In the genomic region with DNA sequence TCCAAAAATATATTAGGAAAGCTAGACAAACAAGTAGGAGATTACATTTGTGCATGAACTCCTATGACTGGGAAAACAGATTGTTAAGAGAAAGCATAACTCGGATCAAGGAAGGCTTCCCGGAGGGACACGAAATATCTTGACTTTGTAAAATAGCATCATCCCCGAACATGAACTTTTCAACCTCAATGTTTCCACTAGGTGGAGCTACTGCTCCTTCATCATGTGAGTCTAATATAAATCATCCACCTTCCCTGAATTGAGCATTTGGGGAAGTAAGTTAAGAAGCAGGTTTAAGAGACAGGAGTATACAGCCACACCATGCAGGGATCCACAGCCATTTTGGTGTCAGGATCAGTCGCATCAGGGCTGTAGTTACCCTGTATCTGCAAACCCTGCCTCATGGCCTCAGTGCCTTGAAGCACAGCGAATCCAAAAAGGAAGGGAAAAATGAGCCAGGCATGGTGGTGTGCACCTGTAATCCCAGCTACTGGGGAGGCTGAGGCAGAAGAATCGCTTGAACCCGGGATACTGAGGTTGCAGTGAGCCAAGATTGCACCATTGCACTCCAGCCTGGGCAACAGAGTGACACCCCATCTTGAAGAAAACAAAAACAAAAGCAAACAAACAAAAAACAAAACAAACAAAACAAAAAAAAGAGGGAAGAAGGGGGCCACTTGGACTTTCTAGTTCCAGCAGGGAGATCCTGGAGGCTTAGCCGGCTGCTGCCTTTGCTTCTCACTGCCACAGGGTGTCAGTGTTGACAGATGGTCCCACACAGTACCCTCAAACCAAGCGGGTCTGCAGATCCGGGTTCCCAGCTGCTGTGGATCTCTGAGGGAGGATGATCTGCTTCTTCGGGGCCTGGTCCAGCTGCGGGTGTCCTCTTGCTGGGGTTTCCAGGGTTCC, we compare ENCODE assay signal across 9 cellular contexts. TPM values are rescaled to one million over a fixed set of nuclear protein-coding genes. Genes with fewer than 3 reads are reported as not detected.
DNase-seq lines count a peak whose midpoint lies in the region; ATAC-seq, FAIRE-seq and TF ChIP-seq lines count a peak whose summit lies in the region.
"Not testable (repeated sequence)": the region's sequence is repeated elsewhere in the genome, so short reads cannot be mapped to it uniquely, and the experiment has no call there.
"Had no signal": no experiment of that assay in that cellular context is flagged by ENCODE, and none has a peak within 500 bp of the region (broad histone marks: within the 10 kb centered on the region; RNA-seq: fewer than 3 reads in every experiment).

No MANE protein-coding gene starts in this region.

- not testable (repeated sequence) for H2BK15ac ChIP-seq in mesenchymal stem cell (ENCODE audit: low read depth, poor library complexity, severe bottlenecking)

- RAD21 ChIA-PET in GM12878 (lab: Charles Lee; ENCODE audit: unreplicated experiment): interaction anchor here (1.0 to 1.5 kb wide), 2 partner anchors 62 to 141 kb away, joined by 3 read pairs; no protein-coding TSS in a partner anchor

- in situ Hi-C loops in GM12878 (cut with MboI): not testable (repeated sequence)

- 6% methylated on average over 13 of the region's 13 CpGs for WGBS in GM12878 (ENCODE audit: insufficient coverage, insufficient replicate concordance, low lambda C conversion rate, missing lambda C conversion rate)
- WGBS in mesenchymal stem cell: 49% methylated on average over 11 of the region's 13 CpGs

- not testable (repeated sequence) for H3K18ac ChIP-seq in mesenchymal stem cell (ENCODE audit: low read depth in 1 of 2, low read length in 2 of 2)

- peaks cover 30% of the 10 kb centered on the region for H3K27me3 Mint-ChIP-seq in CD4-positive, CD25-positive, alpha-beta regulatory T cell
- H3K27me3 Mint-ChIP-seq in T-cell; stimulated activated naive CD8-positive, alpha-beta T cell treated with anti-CD3 and anti-CD28 coated beads, Interleukin-15, amount 100 ng/mL, for 72 hours: not testable (repeated sequence)

- not testable (repeated sequence) for TF ChIP-seq RAD21 in GM12878 (IDR thresholded peaks at IDR 0.05; ENCODE audit: insufficient read depth, low read depth, low read length)

- not testable (repeated sequence) for H2AFZ ChIP-seq in GM12878 (ENCODE audit: control insufficient read depth, low read depth, low read length); mesenchymal stem cell (ENCODE audit: low read depth, low read length)

- POLR2A ChIA-PET in T-cell (lab: Charles Lee); GM12878 (lab: Charles Lee): not testable (repeated sequence)

- ATAC-seq in CD4-positive, CD25-positive, alpha-beta regulatory T cell (ENCODE audit: low read depth in 2 of 2): peak; percentile 44 to 55
- ATAC-seq in T-cell (replicated peaks in 1 of 4): peak in 3 of 4 experiments; percentile 65 to 69 (median 68)
- peak; percentile 93 for ATAC-seq in GM12878
- peak; percentile 57 for ATAC-seq in foreskin keratinocyte
- ATAC-seq in stimulated activated naive CD8-positive, alpha-beta T cell treated with anti-CD3 and anti-CD28 coated beads, Interleukin-15, amount 100 ng/mL, for 72 hours: peak; percentile 71

- not testable (repeated sequence) for H3K4me3 Mint-ChIP-seq in CD4-positive, CD25-positive, alpha-beta regulatory T cell; T-cell; stimulated activated naive CD8-positive, alpha-beta T cell treated with anti-CD3 and anti-CD28 coated beads, Interleukin-15, amount 100 ng/mL, for 72 hours

- not testable (repeated sequence) for H2AK5ac ChIP-seq in mesenchymal stem cell (ENCODE audit: low read length, severe bottlenecking)

- not testable (repeated sequence) for H2BK12ac ChIP-seq in mesenchymal stem cell (ENCODE audit: low read length in 2 of 2)

- H3K4me1 ChIP-seq in CD4-positive, CD25-positive, alpha-beta regulatory T cell (ENCODE audit: control insufficient read depth, insufficient read depth, low read length, poor library complexity, severe bottlenecking); GM12878 (ENCODE audit: control insufficient read depth, insufficient read depth, low read length); foreskin keratinocyte; mesenchymal stem cell (ENCODE audit: control insufficient read depth, insufficient read depth, low read depth, low read length): not testable (repeated sequence)

- H3K27ac Mint-ChIP-seq in CD4-positive, CD25-positive, alpha-beta regulatory T cell; T-cell; stimulated activated naive CD8-positive, alpha-beta T cell treated with anti-CD3 and anti-CD28 coated beads, Interleukin-15, amount 100 ng/mL, for 72 hours: not testable (repeated sequence)

- not testable (repeated sequence) for H3K23ac ChIP-seq in mesenchymal stem cell (ENCODE audit: low read length in 2 of 2)

- not testable (repeated sequence) for FAIRE-seq in GM12878 (lab: Jason Lieb, UNC)

- H3K27me3 ChIP-seq in CD4-positive, CD25-positive, alpha-beta regulatory T cell (ENCODE audit: control insufficient read depth, insufficient read depth, low read length); GM12878 (replicated peaks in 1 of 2; ENCODE audit: control insufficient read depth in 2 of 2, insufficient read depth in 2 of 2, low read length in 1 of 2); mesenchymal stem cell (ENCODE audit: control insufficient read depth in 1 of 2, insufficient read depth in 1 of 2, low read length in 2 of 2): not testable (repeated sequence)
- H3K27me3 ChIP-seq in foreskin keratinocyte: peaks cover 19% of the 10 kb centered on the region

- not testable (repeated sequence) for H3K4me1 Mint-ChIP-seq in CD4-positive, CD25-positive, alpha-beta regulatory T cell; T-cell; stimulated activated naive CD8-positive, alpha-beta T cell treated with anti-CD3 and anti-CD28 coated beads, Interleukin-15, amount 100 ng/mL, for 72 hours

- TF ChIP-seq EP300 in GM12878 (IDR thresholded peaks at IDR 0.05; ENCODE audit: borderline replicate concordance in 1 of 2, control insufficient read depth in 1 of 2, low read depth in 2 of 2, low read length in 2 of 2): not testable (repeated sequence)

- DNase-seq in CD4-positive, CD25-positive, alpha-beta regulatory T cell: peak in 2 of 3 donors; percentile 26 to 35
- DNase-seq in H4 (ENCODE audit: low spot score) (peak; percentile 53), NCI-H2227 (lab: John Stamatoyannopoulos, UW; ENCODE audit: unreplicated experiment) (peak; percentile 66), T-cell (peak in 2 of 34 experiments; percentile 17 to 40), mesenchymal stem cell (peak; percentile 47)
- DNase-seq in GM12878 (ENCODE audit: low read depth, low spot score); foreskin keratinocyte; stimulated activated naive CD8-positive, alpha-beta T cell treated with anti-CD3 and anti-CD28 coated beads, Interleukin-15, amount 100 ng/mL, for 72 hours: not testable (repeated sequence)

- SMC1A ChIA-PET in GM12878 (lab: Charles Lee; ENCODE audit: uncharacterized antibody, unreplicated experiment): interaction anchor here (1.0 to 2.4 kb wide), 5 partner anchors 18 to 362 kb away, joined by 3 to 8 read pairs (median 4); no protein-coding TSS in a partner anchor

- TF ChIP-seq POLR2A in GM12878 (IDR thresholded peaks at IDR 0.05; ENCODE audit: low read depth, low read length): not testable (repeated sequence)

- H3K4ac ChIP-seq in mesenchymal stem cell (ENCODE audit: low read depth in 1 of 2, low read length in 2 of 2): not testable (repeated sequence)

- H3K4me3 ChIP-seq in CD4-positive, CD25-positive, alpha-beta regulatory T cell (ENCODE audit: low read depth, low read length); GM12878; mesenchymal stem cell (ENCODE audit: insufficient read depth in 1 of 2, low read depth in 1 of 2, low read length in 2 of 2): not testable (repeated sequence)

- not testable (repeated sequence) for H4K20me1 ChIP-seq in GM12878 (ENCODE audit: control insufficient read depth, insufficient read depth)

- not testable (repeated sequence) for H2BK120ac ChIP-seq in mesenchymal stem cell (ENCODE audit: low read depth, low read length)

- H3K9me3 Mint-ChIP-seq in CD4-positive, CD25-positive, alpha-beta regulatory T cell; T-cell; stimulated activated naive CD8-positive, alpha-beta T cell treated with anti-CD3 and anti-CD28 coated beads, Interleukin-15, amount 100 ng/mL, for 72 hours: not testable (repeated sequence)

- H3K14ac ChIP-seq in mesenchymal stem cell (ENCODE audit: low read length in 2 of 2): not testable (repeated sequence)

- TF ChIP-seq CTCF in GM12878 (IDR thresholded peaks at IDR 0.05 in 2 of 3, conservative IDR thresholded peaks at IDR 0.05 in 1 of 3; ENCODE audit: control insufficient read depth in 2 of 3, extremely low read depth in 1 of 3, insufficient read depth in 1 of 3, low read depth in 3 of 3, low read length in 3 of 3) (peak; percentile 28 to 41 (median 31); a peak in 3 of 6 replicates), foreskin keratinocyte (conservative IDR thresholded peaks at IDR 0.05) (peak; percentile 59)

- not testable (repeated sequence) for BruUV-seq in GM12878 (replicated peaks; lab: Mats Ljungman, UMichigan)

- H3K9ac ChIP-seq in GM12878 (ENCODE audit: control insufficient read depth, insufficient read depth, low read length); mesenchymal stem cell (ENCODE audit: low read length): not testable (repeated sequence)

- H3K79me1 ChIP-seq in mesenchymal stem cell (replicated peaks; ENCODE audit: low read length, poor library complexity, severe bottlenecking): not testable (repeated sequence)

- not testable (repeated sequence) for H3K9me3 ChIP-seq in CD4-positive, CD25-positive, alpha-beta regulatory T cell (ENCODE audit: control insufficient read depth in 2 of 2, low read length in 2 of 2); GM12878 (replicated peaks; ENCODE audit: control insufficient read depth, insufficient read depth, low read length); mesenchymal stem cell (ENCODE audit: control insufficient read depth, low read length)

- H3K4me2 ChIP-seq in GM12878 (ENCODE audit: control insufficient read depth, insufficient read depth); mesenchymal stem cell (ENCODE audit: low read length, poor library complexity, severe bottlenecking): not testable (repeated sequence)

- intact Hi-C loops in GM12878 (cut with micrococcal nuclease; ENCODE audit: unreplicated experiment): not testable (repeated sequence)

- CTCF ChIA-PET in T-cell (lab: Charles Lee) (interaction anchor here (0.5 to 1.2 kb wide), 10 partner anchors 23 to 563 kb away, joined by 3 to 7 read pairs (median 3); a partner anchor contains a TSS), GM12878 (lab: Yijun Ruan, JAX) (interaction anchor here (0.6 to 5.1 kb wide), 20 partner anchors 9 to 654 kb away, joined by 3 to 49 read pairs (median 4); a partner anchor contains a TSS)

- not testable (repeated sequence) for H4K91ac ChIP-seq in mesenchymal stem cell (ENCODE audit: low read length)

- H3K36me3 Mint-ChIP-seq in CD4-positive, CD25-positive, alpha-beta regulatory T cell; T-cell: not testable (repeated sequence)

- not testable (repeated sequence) for H2BK5ac ChIP-seq in mesenchymal stem cell (ENCODE audit: low read depth, low read length, poor library complexity, severe bottlenecking)

- not testable (repeated sequence) for H3K79me2 ChIP-seq in GM12878 (ENCODE audit: control insufficient read depth, insufficient read depth, low read length)

- not testable (repeated sequence) for H3K36me3 ChIP-seq in CD4-positive, CD25-positive, alpha-beta regulatory T cell (ENCODE audit: control insufficient read depth, insufficient read depth, low read length); GM12878 (ENCODE audit: control insufficient read depth in 2 of 2, insufficient read depth in 2 of 2, low read length in 1 of 2); mesenchymal stem cell (ENCODE audit: control insufficient read depth in 1 of 2, insufficient read depth in 2 of 2, low read depth in 1 of 2, low read length in 2 of 2)

- not testable (repeated sequence) for H4K8ac ChIP-seq in mesenchymal stem cell (ENCODE audit: low read length)

- not testable (repeated sequence) for H3K27ac ChIP-seq in CD4-positive, CD25-positive, alpha-beta regulatory T cell (ENCODE audit: insufficient read depth, low read length, poor library complexity, severe bottlenecking); GM12878 (ENCODE audit: control insufficient read depth, insufficient read depth); foreskin keratinocyte; mesenchymal stem cell (ENCODE audit: low read length, poor library complexity, severe bottlenecking)

RNA-seq across cellular contexts. Expression of a gene that starts 7.2 kb away (rescaled TPM):
- 11.7 TPM for total RNA-seq in CD4-positive, CD25-positive, alpha-beta regulatory T cell
- not detected for polyA plus RNA-seq in CD4-positive, CD25-positive, alpha-beta regulatory T cell
- not detected in 2 replicates for total RNA-seq in H4 (2014; rRNA removed; shearing (Covaris generic))
- total RNA-seq in T-cell (not detected), GM12878 (2014; rRNA removed) (not detected in 2 replicates), GM12878 (2014; rRNA removed; fragmentation: Illumina TruSeq; extraction: Trizol) (not detected in 2 replicates), GM12878 (2021) (not detected in 2 replicates), foreskin keratinocyte (not detected in 2 replicates)
- not detected in 2 replicates for total RNA-seq in GM12878 (2013; cell fraction: nucleolus; rRNA removed)
- polyA plus RNA-seq in GM12878 (2011; ENCODE audit: low read depth): not detected
- polyA plus RNA-seq in GM12878 (2011; rRNA removed) (not detected in 2 replicates), GM12878 (2014; fragmentation: Illumina TruSeq; extraction: Trizol) (not detected in 2 replicates), GM12878 (2014; fragmentation: Nextera tagmentation; extraction: Ambion mirVana) (not detected), GM12878 (2014; rRNA removed) (not detected in 2 replicates), GM12878 (2016; fragmentation: Nextera tagmentation; extraction: Ambion mirVana) (not detected), foreskin keratinocyte (not detected in 2 replicates)
- polyA plus RNA-seq in GM12878 (2011; cell fraction: cytosol; rRNA removed): not detected in 2 replicates
- not detected in 2 replicates for polyA plus RNA-seq in GM12878 (2011; cell fraction: nucleus; rRNA removed)
- not detected in 2 replicates for polyA plus RNA-seq in GM12878 (2012)
- not detected in 2 replicates for polyA minus RNA-seq in GM12878 (2011; rRNA and poly(A)+ RNA removed)
- polyA minus RNA-seq in GM12878 (2011; cell fraction: cytosol; rRNA and poly(A)+ RNA removed): not detected in 2 replicates
- not detected in 2 replicates for polyA minus RNA-seq in GM12878 (2011; cell fraction: nucleus; rRNA and poly(A)+ RNA removed)
- polyA plus RNA-seq in mesenchymal stem cell (2013, experiment 1 of 2): not detected
- polyA plus RNA-seq in mesenchymal stem cell (2013, experiment 2 of 2): not detected
- total RNA-seq: activated CD4-positive, alpha-beta memory T cell treated with anti-CD3 and anti-CD28 coated beads, Interleukin-2, amount 10 ng/mL, durations not matched to agents 7 days and 5 days had no signal

RNA-seq across cellular contexts. Expression of a gene that starts 7.5 kb away (rescaled TPM):
- total RNA-seq in CD4-positive, CD25-positive, alpha-beta regulatory T cell: not detected
- not detected for polyA plus RNA-seq in CD4-positive, CD25-positive, alpha-beta regulatory T cell
- not detected in 2 replicates for total RNA-seq in H4 (2014; rRNA removed; shearing (Covaris generic))
- total RNA-seq in T-cell (not detected), GM12878 (2014; rRNA removed) (not detected in 2 replicates), GM12878 (2014; rRNA removed; fragmentation: Illumina TruSeq; extraction: Trizol) (not detected in 2 replicates), GM12878 (2021) (not detected in 2 replicates), foreskin keratinocyte (not detected in 2 replicates)
- total RNA-seq in GM12878 (2013; cell fraction: nucleolus; rRNA removed): not detected in 2 replicates
- polyA plus RNA-seq in GM12878 (2011; ENCODE audit: low read depth): not detected
- polyA plus RNA-seq in GM12878 (2011; rRNA removed) (not detected in 2 replicates), GM12878 (2014; fragmentation: Illumina TruSeq; extraction: Trizol) (not detected in 2 replicates), GM12878 (2014; fragmentation: Nextera tagmentation; extraction: Ambion mirVana) (not detected), GM12878 (2014; rRNA removed) (not detected in 2 replicates), GM12878 (2016; fragmentation: Nextera tagmentation; extraction: Ambion mirVana) (not detected), foreskin keratinocyte (not detected in 2 replicates)
- polyA plus RNA-seq in GM12878 (2011; cell fraction: cytosol; rRNA removed): not detected in 2 replicates
- polyA plus RNA-seq in GM12878 (2011; cell fraction: nucleus; rRNA removed): not detected in 2 replicates
- polyA plus RNA-seq in GM12878 (2012): not detected in 2 replicates
- not detected in 2 replicates for polyA minus RNA-seq in GM12878 (2011; rRNA and poly(A)+ RNA removed)
- polyA minus RNA-seq in GM12878 (2011; cell fraction: cytosol; rRNA and poly(A)+ RNA removed): not detected in 2 replicates
- not detected in 2 replicates for polyA minus RNA-seq in GM12878 (2011; cell fraction: nucleus; rRNA and poly(A)+ RNA removed)
- not detected for polyA plus RNA-seq in mesenchymal stem cell (2013, experiment 1 of 2)
- polyA plus RNA-seq in mesenchymal stem cell (2013, experiment 2 of 2): not detected
- total RNA-seq: activated CD4-positive, alpha-beta memory T cell treated with anti-CD3 and anti-CD28 coated beads, Interleukin-2, amount 10 ng/mL, durations not matched to agents 7 days and 5 days had no signal

RNA-seq across cellular contexts. Expression of a gene that starts 15.7 kb away (rescaled TPM):
- total RNA-seq in CD4-positive, CD25-positive, alpha-beta regulatory T cell: 3.8 TPM
- not detected for polyA plus RNA-seq in CD4-positive, CD25-positive, alpha-beta regulatory T cell
- total RNA-seq in H4 (2014; rRNA removed; shearing (Covaris generic)): not detected in 2 replicates
- total RNA-seq in T-cell (not detected), GM12878 (2014; rRNA removed) (not detected in 2 replicates), GM12878 (2014; rRNA removed; fragmentation: Illumina TruSeq; extraction: Trizol) (not detected in 2 replicates), GM12878 (2021) (not detected in 2 replicates), foreskin keratinocyte (not detected in 2 replicates)
- total RNA-seq in GM12878 (2013; cell fraction: nucleolus; rRNA removed): not detected in 2 replicates
- polyA plus RNA-seq in GM12878 (2011; ENCODE audit: low read depth): not detected
- polyA plus RNA-seq in GM12878 (2011; rRNA removed) (not detected in 2 replicates), GM12878 (2014; fragmentation: Illumina TruSeq; extraction: Trizol) (not detected in 2 replicates), GM12878 (2014; fragmentation: Nextera tagmentation; extraction: Ambion mirVana) (not detected), GM12878 (2014; rRNA removed) (not detected in 2 replicates), GM12878 (2016; fragmentation: Nextera tagmentation; extraction: Ambion mirVana) (not detected), foreskin keratinocyte (not detected in 2 replicates)
- polyA plus RNA-seq in GM12878 (2011; cell fraction: cytosol; rRNA removed): not detected in 2 replicates
- not detected in 2 replicates for polyA plus RNA-seq in GM12878 (2011; cell fraction: nucleus; rRNA removed)
- not detected in 2 replicates for polyA plus RNA-seq in GM12878 (2012)
- polyA minus RNA-seq in GM12878 (2011; rRNA and poly(A)+ RNA removed): not detected in 2 replicates
- polyA minus RNA-seq in GM12878 (2011; cell fraction: cytosol; rRNA and poly(A)+ RNA removed): not detected in 2 replicates
- not detected in 2 replicates for polyA minus RNA-seq in GM12878 (2011; cell fraction: nucleus; rRNA and poly(A)+ RNA removed)
- polyA plus RNA-seq in mesenchymal stem cell (2013, experiment 1 of 2): not detected
- not detected for polyA plus RNA-seq in mesenchymal stem cell (2013, experiment 2 of 2)
- total RNA-seq: activated CD4-positive, alpha-beta memory T cell treated with anti-CD3 and anti-CD28 coated beads, Interleukin-2, amount 10 ng/mL, durations not matched to agents 7 days and 5 days had no signal

RNA-seq across cellular contexts. Expression of a gene that starts 21.9 kb away (rescaled TPM):
- not detected for total RNA-seq in CD4-positive, CD25-positive, alpha-beta regulatory T cell
- not detected for polyA plus RNA-seq in CD4-positive, CD25-positive, alpha-beta regulatory T cell
- total RNA-seq in H4 (2014; rRNA removed; shearing (Covaris generic)): not detected in 2 replicates
- total RNA-seq in T-cell: not detected
- total RNA-seq in GM12878 (2013; cell fraction: nucleolus; rRNA removed): not detected in 2 replicates
- not detected in 2 replicates for total RNA-seq in GM12878 (2014; rRNA removed)
- total RNA-seq in GM12878 (2014; rRNA removed; fragmentation: Illumina TruSeq; extraction: Trizol): not detected in 2 replicates
- not detected in 2 replicates for total RNA-seq in GM12878 (2021)
- polyA plus RNA-seq in GM12878 (2011; ENCODE audit: low read depth): not detected
- not detected in 2 replicates for polyA plus RNA-seq in GM12878 (2011; rRNA removed)
- polyA plus RNA-seq in GM12878 (2011; cell fraction: cytosol; rRNA removed): not detected in 2 replicates
- polyA plus RNA-seq in GM12878 (2011; cell fraction: nucleus; rRNA removed): not detected in 2 replicates
- polyA plus RNA-seq in GM12878 (2012): not detected in 2 replicates
- polyA plus RNA-seq in GM12878 (2014; fragmentation: Illumina TruSeq; extraction: Trizol): not detected in 2 replicates
- polyA plus RNA-seq in GM12878 (2014; fragmentation: Nextera tagmentation; extraction: Ambion mirVana): not detected
- polyA plus RNA-seq in GM12878 (2014; rRNA removed): not detected in 2 replicates
- not detected for polyA plus RNA-seq in GM12878 (2016; fragmentation: Nextera tagmentation; extraction: Ambion mirVana)
- not detected in 2 replicates for polyA minus RNA-seq in GM12878 (2011; rRNA and poly(A)+ RNA removed)
- not detected in 2 replicates for polyA minus RNA-seq in GM12878 (2011; cell fraction: cytosol; rRNA and poly(A)+ RNA removed)
- not detected in 2 replicates for polyA minus RNA-seq in GM12878 (2011; cell fraction: nucleus; rRNA and poly(A)+ RNA removed)
- not detected in 2 replicates for total RNA-seq in foreskin keratinocyte
- not detected in 2 replicates for polyA plus RNA-seq in foreskin keratinocyte
- not detected for polyA plus RNA-seq in mesenchymal stem cell (2013, experiment 1 of 2)
- not detected for polyA plus RNA-seq in mesenchymal stem cell (2013, experiment 2 of 2)
- total RNA-seq: activated CD4-positive, alpha-beta memory T cell treated with anti-CD3 and anti-CD28 coated beads, Interleukin-2, amount 10 ng/mL, durations not matched to agents 7 days and 5 days had no signal

RNA-seq across cellular contexts. Expression of a gene that starts 29.4 kb away (rescaled TPM):
- total RNA-seq in CD4-positive, CD25-positive, alpha-beta regulatory T cell: not detected
- under 1 TPM in 1 of 4 donors, not detected in 3; 0.50 TPM for polyA plus RNA-seq in CD4-positive, CD25-positive, alpha-beta regulatory T cell
- not detected in 2 replicates for total RNA-seq in H4 (2014; rRNA removed; shearing (Covaris generic))
- total RNA-seq in T-cell (not detected), GM12878 (2014; rRNA removed) (not detected in 2 replicates), GM12878 (2014; rRNA removed; fragmentation: Illumina TruSeq; extraction: Trizol) (not detected in 2 replicates), GM12878 (2021) (not detected in 2 replicates), foreskin keratinocyte (not detected in 2 replicates)
- 1.2 TPM in 1 of 2 replicates, not detected in the other for total RNA-seq in GM12878 (2013; cell fraction: nucleolus; rRNA removed)
- polyA plus RNA-seq in GM12878 (2011; ENCODE audit: low read depth): not detected
- polyA plus RNA-seq in GM12878 (2011; rRNA removed) (0.27 and 0.42 TPM in 2 replicates), GM12878 (2014; fragmentation: Illumina TruSeq; extraction: Trizol) (not detected in 2 replicates), GM12878 (2014; fragmentation: Nextera tagmentation; extraction: Ambion mirVana) (under 1 TPM in 1 of 2 experiments, not detected in 1; 0.13 TPM), GM12878 (2014; rRNA removed) (not detected in 2 replicates), GM12878 (2016; fragmentation: Nextera tagmentation; extraction: Ambion mirVana) (not detected), foreskin keratinocyte (not detected in 2 replicates)
- not detected in 2 replicates for polyA plus RNA-seq in GM12878 (2011; cell fraction: cytosol; rRNA removed)
- polyA plus RNA-seq in GM12878 (2011; cell fraction: nucleus; rRNA removed): 0.50 and 0.72 TPM in 2 replicates
- polyA plus RNA-seq in GM12878 (2012): 1.0 and 1.2 TPM in 2 replicates
- polyA minus RNA-seq in GM12878 (2011; rRNA and poly(A)+ RNA removed): not detected in 2 replicates
- not detected in 2 replicates for polyA minus RNA-seq in GM12878 (2011; cell fraction: cytosol; rRNA and poly(A)+ RNA removed)
- polyA minus RNA-seq in GM12878 (2011; cell fraction: nucleus; rRNA and poly(A)+ RNA removed): not detected in 2 replicates
- not detected for polyA plus RNA-seq in mesenchymal stem cell (2013, experiment 1 of 2)
- not detected for polyA plus RNA-seq in mesenchymal stem cell (2013, experiment 2 of 2)
- total RNA-seq: activated CD4-positive, alpha-beta memory T cell treated with anti-CD3 and anti-CD28 coated beads, Interleukin-2, amount 10 ng/mL, durations not matched to agents 7 days and 5 days had no signal

Comparison
In these comparisons a context has a peak if more than half of its experiments do, and no peak if none do; other contexts are left out.
1. RNA of a gene that starts 7.2 kb away (total RNA-seq): 11.7 TPM in CD4-positive, CD25-positive, alpha-beta regulatory T cell (single experiment); not detected in H4, not detected in T-cell, not detected in GM12878 and not detected in foreskin keratinocyte; every median in the first group is over 10 times any median in the second.
2. Peak in every context shown above with its lines, with median percentiles within 50 percentile points of each other: ATAC-seq.